In the genomic region with DNA sequence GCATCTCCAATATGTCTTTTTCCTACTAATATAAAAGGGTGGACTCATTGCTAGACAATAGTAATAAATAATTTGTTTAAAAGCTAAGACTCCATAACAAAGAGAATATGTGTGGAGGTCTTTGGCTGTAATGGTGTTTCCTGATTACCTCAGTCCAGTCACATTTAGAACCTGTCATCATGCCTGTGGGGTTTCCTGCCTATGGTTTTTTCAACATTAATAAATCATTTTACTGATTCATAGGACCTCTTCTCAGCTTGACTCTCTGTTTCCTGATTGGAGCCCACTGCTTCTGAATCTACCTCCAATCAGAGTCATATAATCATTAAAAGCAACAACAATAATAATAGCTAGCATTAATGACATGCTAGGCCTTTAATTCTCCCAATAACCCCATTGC, we compare ENCODE assay signal across 17 cellular contexts. TPM values are rescaled to one million over a fixed set of nuclear protein-coding genes. Genes with fewer than 3 reads are reported as not detected.
DNase-seq lines count a peak whose midpoint lies in the region; ATAC-seq, FAIRE-seq and TF ChIP-seq lines count a peak whose summit lies in the region.
"Had no signal": no experiment of that assay in that cellular context is flagged by ENCODE, and none has a peak within 500 bp of the region (broad histone marks: within the 10 kb centered on the region; RNA-seq: fewer than 3 reads in every experiment).

No MANE protein-coding gene starts in this region.

- H3K27ac ChIP-seq in HCT116 (ENCODE audit: low read depth, low read length) (no peak overlapping the region), endothelial cell of umbilical vein (ENCODE audit: insufficient read depth, low read depth, low read length) (no peak overlapping the region), Peyer's patch (no peak overlapping the region)
- H3K27ac ChIP-seq: BLaER1 had no signal

- RAD21 ChIA-PET in HCT116 (lab: Charles Lee; ENCODE audit: low non-redundant PET in 1 of 2, low total read pairs in 2 of 2, uncharacterized antibody in 2 of 2, unreplicated experiment in 2 of 2) = no interaction called here

- DNase-seq in HCT116 (ENCODE audit: low read depth, low spot score) (no peak), NCI-H226 (peak; percentile 9), endothelial cell of umbilical vein (ENCODE audit: low read depth, low spot score) (peak; percentile 73), kidney tubule cell (ENCODE audit: low spot score) (peak; percentile 31), Peyer's patch (no peak), NCI-H2171 treated with DMSO at 0.1 percent for 48 hours (lab: John Stamatoyannopoulos, UW) (no peak)
- DNase-seq: 8988T; AML-193; Caco-2; CD8-positive, alpha-beta memory T cell; DND-41; GF-D8; H7 had no signal

- H4K20me1 ChIP-seq in HCT116 (ENCODE audit: insufficient read depth) (no peaks in the 10 kb centered on the region), endothelial cell of umbilical vein (replicated peaks; ENCODE audit: control insufficient read depth, extremely low read depth, insufficient read depth, low read length) (no peaks in the 10 kb centered on the region)
- H4K20me1 ChIP-seq: BLaER1 had no signal

- TF ChIP-seq RAD21 in HCT116 (IDR thresholded peaks at IDR 0.05; ENCODE audit: low read depth) = no peak

- CTCF ChIA-PET in HCT116 (lab: Charles Lee) = no interaction called here
- CTCF ChIA-PET in endothelial cell of umbilical vein (lab: Charles Lee) = interaction anchor here (0.9 to 1.6 kb wide), 4 partner anchors 13 to 784 kb away, joined by 3 to 5 read pairs (median 4); no protein-coding TSS in a partner anchor

- ATAC-seq in HCT116 (no peak), HG03521 (IDR thresholded peaks at IDR 0.05; ENCODE audit: unreplicated experiment) (no peak), GM19455 (IDR thresholded peaks at IDR 0.05; ENCODE audit: unreplicated experiment) (no peak)
- ATAC-seq: GM23338 had no signal

- BruUV-seq in HCT116 (replicated peaks; lab: Mats Ljungman, UMichigan) (no TSS peak), endothelial cell of umbilical vein (replicated peaks; lab: Mats Ljungman, UMichigan) (no TSS peak)

- H3K9ac ChIP-seq in HCT116 (ENCODE audit: low read length) = no peak overlapping the region
- H3K9ac ChIP-seq in endothelial cell of umbilical vein (replicated peaks; ENCODE audit: extremely low read depth, insufficient read depth, low read length) = no peak overlapping the region
- H3K9ac ChIP-seq: BLaER1 had no signal

- H3K4me2 ChIP-seq in HCT116 (ENCODE audit: low read length) (no peak overlapping the region), endothelial cell of umbilical vein (ENCODE audit: insufficient read depth, low read length) (no peak overlapping the region)
- H3K4me2 ChIP-seq: BLaER1, GM23338 had no signal

- no peak overlapping the region for H3K4me3 ChIP-seq in HCT116 (replicated peaks in 1 of 2; ENCODE audit: low read depth in 1 of 2, low read length in 2 of 2)
- H3K4me3 ChIP-seq in endothelial cell of umbilical vein (replicated peaks in 1 of 3; ENCODE audit: insufficient read depth in 1 of 3, low read depth in 1 of 3, low read length in 3 of 3) = no peak overlapping the region
- no peak overlapping the region for H3K4me3 ChIP-seq in Peyer's patch
- H3K4me3 ChIP-seq: BLaER1, GM23338 had no signal

- TF ChIP-seq CTCF in HCT116 (IDR thresholded peaks at IDR 0.05 in 2 of 3, conservative IDR thresholded peaks at IDR 0.05 in 1 of 3; ENCODE audit: borderline replicate concordance in 1 of 3, insufficient read depth in 1 of 3, low read depth in 2 of 3, low read length in 2 of 3) (no peak), endothelial cell of umbilical vein (IDR thresholded peaks at IDR 0.05; ENCODE audit: extremely low read depth in 1 of 2, insufficient read depth in 1 of 2, low read depth in 1 of 2, low read length in 2 of 2) (no peak), Peyer's patch (IDR thresholded peaks at IDR 0.05) (no peak)

- no peak for TF ChIP-seq POLR2A in HCT116 (IDR thresholded peaks at IDR 0.05; ENCODE audit: borderline replicate concordance, extremely low read depth, insufficient read depth, insufficient read length)
- TF ChIP-seq POLR2A in endothelial cell of umbilical vein (IDR thresholded peaks at IDR 0.05; ENCODE audit: low read depth, low read length) = no peak
- no peak for TF ChIP-seq POLR2A in Peyer's patch (IDR thresholded peaks at IDR 0.05)

- peaks cover 16 to 24% of the 10 kb centered on the region in 2 experiments; a peak in 3 of 4 replicates for H3K4me1 ChIP-seq in HCT116 (ENCODE audit: control insufficient read depth in 1 of 2, insufficient read depth in 2 of 2, low read length in 2 of 2)
- peaks cover 17% of the 10 kb centered on the region for H3K4me1 ChIP-seq in endothelial cell of umbilical vein (ENCODE audit: control insufficient read depth, extremely low read depth, insufficient read depth, low read length)
- H3K4me1 ChIP-seq in Peyer's patch = no peaks in the 10 kb centered on the region
- H3K4me1 ChIP-seq: Caco-2 had no signal

- intact Hi-C loops in HCT116 (cut with micrococcal nuclease) (no loop called here), endothelial cell of umbilical vein (cut with micrococcal nuclease) (no loop called here)

- no peaks in the 10 kb centered on the region for H3K9me3 ChIP-seq in HCT116 (ENCODE audit: control insufficient read depth in 1 of 2, insufficient read depth in 1 of 2, low read depth in 1 of 2, low read length in 2 of 2)
- no peaks in the 10 kb centered on the region for H3K9me3 ChIP-seq in endothelial cell of umbilical vein (replicated peaks; ENCODE audit: control insufficient read depth, insufficient read depth, low read length)
- no peaks in the 10 kb centered on the region for H3K9me3 ChIP-seq in Peyer's patch
- H3K9me3 ChIP-seq: BLaER1, Caco-2 had no signal

- no peaks in the 10 kb centered on the region for H3K9me2 ChIP-seq in HCT116 (ENCODE audit: insufficient read depth)

- H3K27me3 ChIP-seq in HCT116 (ENCODE audit: insufficient read depth, low read length) = no peaks in the 10 kb centered on the region
- no peaks in the 10 kb centered on the region for H3K27me3 ChIP-seq in endothelial cell of umbilical vein (ENCODE audit: control insufficient read depth in 2 of 2, insufficient read depth in 2 of 2, low read length in 2 of 2)
- H3K27me3 ChIP-seq in Peyer's patch = no peaks in the 10 kb centered on the region
- H3K27me3 ChIP-seq: BLaER1 had no signal

- dilution Hi-C loops in endothelial cell of umbilical vein (cut with MboI; ENCODE audit: extremely low pct_ligation_motif_present, low sequenced_read_pairs) = no loop called here

- peak overlapping the region; percentile 23 for H2AFZ ChIP-seq in HCT116 (ENCODE audit: low read depth, low read length, poor library complexity, severe bottlenecking)
- peak overlapping the region; percentile 34 for H2AFZ ChIP-seq in endothelial cell of umbilical vein (ENCODE audit: low read depth, low read length)
- H2AFZ ChIP-seq: GM23338 had no signal

- H3K79me2 ChIP-seq in HCT116 (ENCODE audit: insufficient read depth, low read length) (no peaks in the 10 kb centered on the region), endothelial cell of umbilical vein (ENCODE audit: control insufficient read depth, insufficient read depth, low read length) (no peaks in the 10 kb centered on the region)

- H3K36me3 ChIP-seq in HCT116 (ENCODE audit: control insufficient read depth in 1 of 2, insufficient read depth in 2 of 2, low read length in 2 of 2) (no peaks in the 10 kb centered on the region), endothelial cell of umbilical vein (ENCODE audit: control insufficient read depth in 2 of 2, extremely low read depth in 1 of 2, insufficient read depth in 2 of 2, low read length in 2 of 2) (no peaks in the 10 kb centered on the region), Peyer's patch (no peaks in the 10 kb centered on the region)
- H3K36me3 ChIP-seq: BLaER1 had no signal

- peak; percentile 70 for FAIRE-seq in endothelial cell of umbilical vein (lab: Jason Lieb, UNC)

- POLR2A ChIA-PET in HCT116 (lab: Charles Lee) = no interaction called here
- POLR2A ChIA-PET in endothelial cell of umbilical vein (lab: Charles Lee) = no interaction called here

- no peaks in the 10 kb centered on the region for H3K9me1 ChIP-seq in endothelial cell of umbilical vein (replicated peaks; ENCODE audit: control insufficient read depth, extremely low read depth, insufficient read depth, low read length)

TF ChIP-seq in HCT116, 20 proteins besides CTCF, POLR2A, EP300 and RAD21:
- TF ChIP-seq, protein P1, sequence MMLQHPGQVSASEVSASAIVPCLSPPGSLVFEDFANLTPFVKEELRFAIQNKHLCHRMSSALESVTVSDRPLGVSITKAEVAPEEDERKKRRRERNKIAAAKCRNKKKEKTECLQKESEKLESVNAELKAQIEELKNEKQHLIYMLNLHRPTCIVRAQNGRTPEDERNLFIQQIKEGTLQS (IDR thresholded peaks at IDR 0.05) = no peak
- no peak for TF ChIP-seq YY1 (IDR thresholded peaks at IDR 0.05; ENCODE audit: extremely low read depth, insufficient replicate concordance, low read depth, low read length)

TF ChIP-seq in endothelial cell of umbilical vein, 7 proteins besides CTCF, POLR2A, EP300 and RAD21:
- TF ChIP-seq JUN (IDR thresholded peaks at IDR 0.05; ENCODE audit: borderline replicate concordance, insufficient read depth, insufficient read length, low read depth) (peak; percentile 77), FOS (IDR thresholded peaks at IDR 0.05; ENCODE audit: borderline replicate concordance, insufficient read depth, low read length) (peak; percentile 52)
- TF ChIP-seq, protein P2, sequence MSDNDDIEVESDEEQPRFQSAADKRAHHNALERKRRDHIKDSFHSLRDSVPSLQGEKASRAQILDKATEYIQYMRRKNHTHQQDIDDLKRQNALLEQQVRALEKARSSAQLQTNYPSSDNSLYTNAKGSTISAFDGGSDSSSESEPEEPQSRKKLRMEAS (IDR thresholded peaks at IDR 0.05; ENCODE audit: insufficient read depth, insufficient read length) = no peak

RNA-seq across cellular contexts. Expression of gene GNAI1, which starts 52.4 kb away (rescaled TPM):
- 148 TPM for total RNA-seq in HCT116 (2021; ENCODE audit: unreplicated experiment)
- polyA plus RNA-seq in HCT116 (2012) = 83.0 and 90.2 TPM in 2 replicates
- 15.0 and 19.7 TPM in 2 replicates for total RNA-seq in endothelial cell of umbilical vein
- polyA plus RNA-seq in endothelial cell of umbilical vein = 6.1 and 7.5 TPM in 2 replicates
- 9.3 and 10.0 TPM in 2 replicates for polyA plus RNA-seq in endothelial cell of umbilical vein (2011; cell fraction: cytosol; rRNA removed)
- 6.7 and 11.3 TPM in 2 replicates for polyA plus RNA-seq in endothelial cell of umbilical vein (2011; cell fraction: nucleus; rRNA removed)
- polyA plus RNA-seq in endothelial cell of umbilical vein (2012) = 25.7 and 30.0 TPM in 2 replicates
- 13.0 and 15.7 TPM in 2 replicates for polyA minus RNA-seq in endothelial cell of umbilical vein
- polyA minus RNA-seq in endothelial cell of umbilical vein (2011; cell fraction: cytosol; rRNA and poly(A)+ RNA removed) = 18.3 TPM
- polyA minus RNA-seq in endothelial cell of umbilical vein (2011; cell fraction: nucleus; rRNA and poly(A)+ RNA removed) = 17.9 and 21.5 TPM in 2 replicates
- 10 to 100 TPM in 1 of 4 donors, 1 to 10 TPM in 3; 5.5 to 13.3 (median 8.1) TPM for total RNA-seq in Peyer's patch

Comparison
In these comparisons a context has a peak if more than half of its experiments do, and no peak if none do; other contexts are left out.
1. DNase-seq: peak in NCI-H226 (single experiment), endothelial cell of umbilical vein (single experiment) and kidney tubule cell (single experiment); none in HCT116 (single experiment), Peyer's patch (0 of 3) and NCI-H2171 treated with DMSO at 0.1 percent for 48 hours (single experiment).